In the genomic region with DNA sequence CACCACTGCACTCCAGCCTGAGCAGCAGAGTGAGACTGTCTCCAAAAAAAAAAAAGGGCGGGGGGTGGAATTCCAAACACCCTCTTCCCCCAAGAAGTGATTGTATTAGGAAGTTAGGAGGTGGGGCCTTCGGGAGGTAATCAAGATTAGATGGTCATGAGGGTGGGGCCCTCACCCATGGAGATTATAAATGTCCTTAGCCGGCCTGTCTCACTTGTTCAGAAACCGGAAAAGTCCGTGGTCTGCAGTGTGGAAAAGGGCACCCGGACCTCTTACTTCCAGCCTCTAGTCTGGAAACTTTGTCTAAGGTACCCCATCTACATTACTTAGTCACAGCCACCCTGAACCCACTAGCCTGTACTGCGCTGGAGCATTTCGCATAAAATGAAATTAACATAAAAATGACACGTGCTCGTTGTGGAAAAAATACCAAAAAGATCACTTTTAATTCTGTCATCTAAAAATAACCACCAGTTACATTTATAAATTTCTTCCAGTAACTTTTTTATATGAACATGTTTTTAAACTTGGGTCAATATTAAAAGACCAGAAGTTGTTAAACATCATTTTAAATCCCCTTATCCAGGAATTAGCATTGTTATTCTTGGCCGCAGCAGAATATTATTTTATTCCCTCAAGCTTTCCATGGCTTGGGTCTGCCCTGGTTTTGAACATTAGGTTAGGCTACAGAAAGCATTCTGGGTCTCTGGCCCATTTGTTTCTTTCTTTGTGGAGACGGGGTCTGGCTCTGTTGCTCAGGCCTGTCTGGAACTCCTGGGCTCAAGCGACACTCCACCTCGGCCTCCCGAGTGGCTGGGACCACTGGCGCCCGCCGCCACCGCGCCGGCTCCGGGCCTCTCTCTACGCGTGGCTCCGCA, we compare ENCODE assay signal across 8 cellular contexts. TPM values are rescaled to one million over a fixed set of nuclear protein-coding genes. Genes with fewer than 3 reads are reported as not detected.
DNase-seq lines count a peak whose midpoint lies in the region; ATAC-seq and TF ChIP-seq lines count a peak whose summit lies in the region.

No MANE protein-coding gene starts in this region.

- BruUV-seq in mammary epithelial cell (replicated peaks; lab: Mats Ljungman, UMichigan): TSS peak; percentile 83

- ATAC-seq in memory B cell (ENCODE audit: low read depth) (no peak), HG03175 (IDR thresholded peaks at IDR 0.05; ENCODE audit: unreplicated experiment) (no peak)

- no peaks in the 10 kb centered on the region for H3K9me3 Mint-ChIP-seq in memory B cell

- DNase-seq in ELF-1 (ENCODE audit: low read depth, low spot score) (peak; percentile 76), NT2/D1 (ENCODE audit: low read depth, low spot score) (no peak), mammary epithelial cell (no peak), memory B cell (ENCODE audit: low spot score in 2 of 2) (no peak), ureter (ENCODE audit: low spot score) (peak; percentile 66), posterior cingulate gyrus (no peak), COLO829 (ENCODE audit: low spot score) (no peak)

- peak overlapping the region; percentile 96 for H3K4me3 Mint-ChIP-seq in memory B cell

- H3K4me1 ChIP-seq in NT2/D1 (ENCODE audit: insufficient read depth, insufficient read length) (no peaks in the 10 kb centered on the region), mammary epithelial cell (ENCODE audit: insufficient read depth, low read length) (peaks cover 20% of the 10 kb centered on the region)

- in situ Hi-C loops in mammary epithelial cell (cut with MboI; ENCODE audit: low sequenced_read_pairs in 2 of 2): no loop called here

- peaks cover 7% of the 10 kb centered on the region; the same call in 1 of the 2 replicates for H3K9me3 ChIP-seq in NT2/D1 (ENCODE audit: insufficient read depth, low read length)
- H3K9me3 ChIP-seq in mammary epithelial cell (replicated peaks; ENCODE audit: insufficient read depth, low read length): no peaks in the 10 kb centered on the region

- peak overlapping the region; percentile 94 for H3K4me2 ChIP-seq in mammary epithelial cell (ENCODE audit: insufficient read depth, low read depth, low read length)

- H3K36me3 ChIP-seq in NT2/D1 (ENCODE audit: insufficient read depth, insufficient read length, low read length) (peaks cover 47% of the 10 kb centered on the region), mammary epithelial cell (ENCODE audit: insufficient read depth, low read length) (no peaks in the 10 kb centered on the region)

- H3K27me3 ChIP-seq in NT2/D1 (ENCODE audit: insufficient read depth, insufficient read length) (no peaks in the 10 kb centered on the region), mammary epithelial cell (ENCODE audit: insufficient read depth, low read length) (no peaks in the 10 kb centered on the region)

- 35% methylated on average over 11 of the region's 25 CpGs for WGBS in mammary epithelial cell (ENCODE audit: low coverage, missing lambda C conversion rate)

- intact Hi-C loops in mammary epithelial cell (cut with micrococcal nuclease) (loop anchor here (10.0 kb wide), 1 partner anchor 135 kb away; a partner anchor contains a TSS), posterior cingulate gyrus (cut with DNase I) (loop anchor here (1.0 to 10.0 kb wide), 2 partner anchors 8 to 135 kb away; a partner anchor contains a TSS)

- peaks cover 3% of the 10 kb centered on the region for H4K20me1 ChIP-seq in mammary epithelial cell (ENCODE audit: insufficient read depth, low read length)

- H3K79me2 ChIP-seq in mammary epithelial cell (ENCODE audit: insufficient read depth, low read length): peaks cover 48% of the 10 kb centered on the region

- H3K27me3 Mint-ChIP-seq in memory B cell: no peaks in the 10 kb centered on the region

- dilution Hi-C loops in mammary epithelial cell (cut with HindIII; ENCODE audit: low sequenced_read_pairs): no loop called here

- H3K27ac ChIP-seq in mammary epithelial cell (ENCODE audit: insufficient read depth, low read depth, low read length): peak overlapping the region; percentile 98

- H3K4me3 ChIP-seq in NT2/D1 (ENCODE audit: insufficient read length, low read depth) (peak overlapping the region; percentile 86), mammary epithelial cell (replicated peaks in 1 of 3; ENCODE audit: insufficient read depth in 1 of 3, low read depth in 2 of 3, low read length in 3 of 3) (peak overlapping the region; percentile 69 to 89 (median 77))

- H3K36me3 Mint-ChIP-seq in memory B cell: peaks cover 3% of the 10 kb centered on the region

- TF ChIP-seq CTCF in mammary epithelial cell (conservative IDR thresholded peaks at IDR 0.05 in 1 of 2, IDR thresholded peaks at IDR 0.05 in 1 of 2; ENCODE audit: extremely low read depth in 1 of 2, insufficient read depth in 1 of 2, low read depth in 1 of 2, low read length in 2 of 2): no peak

- peaks cover 13% of the 10 kb centered on the region for H3K4me1 Mint-ChIP-seq in memory B cell

- CTCF ChIA-PET in mammary epithelial cell (lab: Charles Lee; ENCODE audit: low non-redundant PET): no interaction called here

- H3K9ac ChIP-seq in NT2/D1 (ENCODE audit: insufficient read length, low read depth): peak overlapping the region; percentile 96
- H3K9ac ChIP-seq in mammary epithelial cell (ENCODE audit: insufficient read depth, low read length): peak overlapping the region; percentile 93

- H3K27ac Mint-ChIP-seq in memory B cell: peak overlapping the region; percentile 99

- peak overlapping the region; percentile 79 for H2AFZ ChIP-seq in mammary epithelial cell (ENCODE audit: low read depth, low read length)

RNA-seq across cellular contexts. Expression of a gene that starts 1.1 kb away (rescaled TPM):
- total RNA-seq in mammary epithelial cell (100 to 1,000 TPM in 1 of 2 donors, 10 to 100 TPM in 1; 15.0 to 101 TPM), ureter (13.1 TPM)
- polyA plus RNA-seq in mammary epithelial cell: 329 TPM
- 23.7 TPM for polyA minus RNA-seq in mammary epithelial cell

RNA-seq across cellular contexts. Expression of a gene that starts 8.5 kb away (rescaled TPM):
- total RNA-seq in mammary epithelial cell: 10 to 100 TPM; 24.5 to 26.5 TPM
- polyA plus RNA-seq in mammary epithelial cell: 12.8 TPM
- 10.3 TPM for polyA minus RNA-seq in mammary epithelial cell
- total RNA-seq in ureter: 103 TPM

Comparison
In these comparisons a context has a peak if more than half of its experiments do, and no peak if none do; other contexts are left out.
1. DNase-seq: peak in ELF-1 (single experiment) and ureter (single experiment); none in NT2/D1 (single experiment), mammary epithelial cell (single experiment), memory B cell (0 of 2), posterior cingulate gyrus (0 of 10) and COLO829 (single experiment).